ENCODE assay signal across 6 cellular contexts in genomic region chr20:45797955-45798354, GRCh38. TPM values are rescaled to one million over a fixed set of nuclear protein-coding genes. Genes with fewer than 3 reads are reported as not detected.
"Had no signal": no experiment of that assay in that cellular context is flagged by ENCODE, and none has a peak within 500 bp of the region (broad histone marks: within the 10 kb centered on the region; RNA-seq: fewer than 3 reads in every experiment).

No MANE protein-coding gene starts in this region.

RNA-seq across cellular contexts. Expression of gene WFDC3, which starts 6.3 kb away (rescaled TPM):
- total RNA-seq: HT-29, K562 had no signal
- polyA plus RNA-seq: HepG2, IgD-negative memory B cell had no signal

RNA-seq across cellular contexts. Expression of gene TNNC2, which starts 29.2 kb away (rescaled TPM):
- total RNA-seq: HT1080, IMR-90, K562 had no signal
- polyA plus RNA-seq: K562 had no signal
